1 cellular context compared by ENCODE assay signal in the genomic region with DNA sequence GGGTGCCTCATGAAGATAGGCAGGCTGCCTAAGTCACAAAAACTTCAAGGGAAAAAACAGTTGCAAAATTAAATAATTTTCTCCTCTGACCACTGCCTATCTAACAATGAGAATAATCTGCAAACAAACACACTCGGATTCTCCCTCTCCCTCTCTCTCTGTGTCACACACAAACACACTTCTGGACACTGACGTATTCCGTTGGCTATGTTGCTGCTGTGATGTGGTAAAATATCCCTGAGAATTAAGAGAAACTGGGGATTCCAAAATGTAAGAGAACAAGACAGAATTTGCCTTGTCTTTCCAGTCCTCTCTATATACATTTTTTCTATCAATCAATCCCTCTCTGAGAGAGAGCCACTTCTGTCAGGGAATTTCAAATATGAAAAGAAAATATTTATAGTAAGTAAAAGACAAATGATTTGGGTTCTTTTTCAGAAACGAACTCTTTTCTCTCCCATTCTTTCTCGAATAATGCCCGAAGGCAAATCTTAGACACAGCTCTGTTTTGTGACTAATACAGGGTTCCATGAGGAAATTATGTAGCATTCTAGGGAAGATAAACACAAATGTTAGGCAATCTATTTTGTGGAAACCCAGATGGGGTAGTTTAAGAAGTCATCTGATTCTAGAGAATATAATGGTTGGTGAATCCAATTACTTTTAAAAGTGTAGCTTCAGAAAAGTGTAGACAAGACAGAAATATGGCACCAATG.
TF ChIP-seq lines count a peak whose summit lies in the region.

No MANE protein-coding gene starts in this region.

TF ChIP-seq in IMR-90, 13 proteins besides CTCF, POLR2A, EP300 and RAD21:
- TF ChIP-seq SMC3 (IDR thresholded peaks at IDR 0.05; ENCODE audit: low read depth, low read length), result no peak
- peak; percentile 62 for TF ChIP-seq CEBPB (IDR thresholded peaks at IDR 0.05; ENCODE audit: low read depth, low read length)
